Comparison of ENCODE assay signal across 9 cellular contexts in genomic region chr2:157441072-157441454, GRCh38. TPM values are rescaled to one million over a fixed set of nuclear protein-coding genes. Genes with fewer than 3 reads are reported as not detected.
DNase-seq lines count a peak whose midpoint lies in the region; ATAC-seq, FAIRE-seq and TF ChIP-seq lines count a peak whose summit lies in the region.
"Had no signal": no experiment of that assay in that cellular context is flagged by ENCODE, and none has a peak within 500 bp of the region (broad histone marks: within the 10 kb centered on the region; RNA-seq: fewer than 3 reads in every experiment).

No MANE protein-coding gene starts in this region.

- FAIRE-seq in GM18507 (lab: Jason Lieb, UNC): peak; percentile 95

- CTCF ChIA-PET in A673 (lab: Charles Lee) (no interaction called here), Caco-2 (lab: Charles Lee) (no interaction called here)

- TF ChIP-seq POLR2A in upper lobe of left lung (IDR thresholded peaks at IDR 0.05): peak in 1 of 4 donors; percentile 43

- H4K20me1 ChIP-seq in MM.1S (ENCODE audit: insufficient read depth, low read length): peaks cover 18% of the 10 kb centered on the region

- H3K4me3 ChIP-seq in MM.1S (ENCODE audit: low read length): peak overlapping the region; percentile 91
- peak overlapping the region in 3 of 4 donors; percentile 39 to 46 (median 44) for H3K4me3 ChIP-seq in upper lobe of left lung
- no peak overlapping the region for H3K4me3 ChIP-seq in A673 (ENCODE audit: low read depth, low read length, poor library complexity, severe bottlenecking)
- no peak overlapping the region for H3K4me3 ChIP-seq in Caco-2 (ENCODE audit: low read depth, low read length)

- intact Hi-C loops in A673 (cut with micrococcal nuclease; ENCODE audit: unreplicated experiment): no loop called here
- intact Hi-C loops in Caco-2 (cut with micrococcal nuclease; ENCODE audit: unreplicated experiment): no loop called here

- no peak overlapping the region for H2AFZ ChIP-seq in MM.1S (ENCODE audit: low read length)

- H3K27ac Mint-ChIP-seq in Caco-2 (ENCODE audit: unreplicated experiment): no peak overlapping the region

- peak overlapping the region; percentile 97 for H3K4me2 ChIP-seq in MM.1S (ENCODE audit: low read depth, low read length)

- BruUV-seq in A673 (replicated peaks; lab: Mats Ljungman, UMichigan): no TSS peak
- BruUV-seq in Caco-2 (replicated peaks; lab: Mats Ljungman, UMichigan): no TSS peak

- no peaks in the 10 kb centered on the region for H3K36me3 Mint-ChIP-seq in Caco-2 (ENCODE audit: insufficient read depth, unreplicated experiment)

- ATAC-seq in GM21515 (IDR thresholded peaks at IDR 0.05; ENCODE audit: unreplicated experiment): peak; percentile 45
- ATAC-seq in upper lobe of left lung (ENCODE audit: low FRiP score in 2 of 2): no peak

- 0 out of 2 replicates have a peak, but pooled peaks cover 4% of the 10 kb centered on the region for H3K36me3 ChIP-seq in MM.1S (replicated peaks; ENCODE audit: insufficient read depth, low read length)
- no peaks in the 10 kb centered on the region for H3K36me3 ChIP-seq in upper lobe of left lung
- H3K36me3 ChIP-seq in A673 (ENCODE audit: insufficient read depth, low read length, poor library complexity, severe bottlenecking): no peaks in the 10 kb centered on the region
- no peaks in the 10 kb centered on the region for H3K36me3 ChIP-seq in Caco-2 (ENCODE audit: control insufficient read depth, insufficient read depth, low read length)

- H3K9me3 ChIP-seq in MM.1S (replicated peaks; ENCODE audit: insufficient read depth, low read length) (no peaks in the 10 kb centered on the region), upper lobe of left lung (no peaks in the 10 kb centered on the region), A673 (ENCODE audit: low read depth, low read length, poor library complexity, severe bottlenecking) (no peaks in the 10 kb centered on the region), Caco-2 (no peaks in the 10 kb centered on the region)

- POLR2A ChIA-PET in A673 (lab: Charles Lee; ENCODE audit: low non-redundant PET): no interaction called here
- POLR2A ChIA-PET in Caco-2 (lab: Charles Lee): no interaction called here

- peaks cover 5% of the 10 kb centered on the region for H3K4me1 Mint-ChIP-seq in Caco-2 (ENCODE audit: low read depth, unreplicated experiment)

- H3K79me2 ChIP-seq in MM.1S (ENCODE audit: low read length): peaks cover 98% of the 10 kb centered on the region

- no peak for TF ChIP-seq CTCF in MM.1S (IDR thresholded peaks at IDR 0.05; ENCODE audit: low read length)
- no peak for TF ChIP-seq CTCF in upper lobe of left lung (IDR thresholded peaks at IDR 0.05)
- no peak for TF ChIP-seq CTCF in A673 (conservative IDR thresholded peaks at IDR 0.05; ENCODE audit: low read depth, low read length)
- no peak for TF ChIP-seq CTCF in Caco-2 (IDR thresholded peaks at IDR 0.05; ENCODE audit: insufficient read depth in 1 of 2, low read depth in 1 of 2, low read length in 1 of 2, severe bottlenecking in 1 of 2, unreplicated experiment in 1 of 2)

- H3K4me1 ChIP-seq in MM.1S (ENCODE audit: low read length): peaks cover 10% of the 10 kb centered on the region
- peaks cover 0 to 7% (median 0%) of the 10 kb centered on the region in 4 donors for H3K4me1 ChIP-seq in upper lobe of left lung
- no peaks in the 10 kb centered on the region for H3K4me1 ChIP-seq in A673 (ENCODE audit: insufficient read depth, low read length, poor library complexity, severe bottlenecking)
- H3K4me1 ChIP-seq in Caco-2: no peaks in the 10 kb centered on the region

- H3K27me3 ChIP-seq in MM.1S (replicated peaks; ENCODE audit: insufficient read depth, low read length): no peaks in the 10 kb centered on the region
- no peaks in the 10 kb centered on the region for H3K27me3 ChIP-seq in upper lobe of left lung
- no peaks in the 10 kb centered on the region for H3K27me3 ChIP-seq in A673 (replicated peaks; ENCODE audit: insufficient read depth, low read depth, low read length, poor library complexity)
- H3K27me3 ChIP-seq in Caco-2 (replicated peaks; ENCODE audit: control insufficient read depth, insufficient read depth, low read length): no peaks in the 10 kb centered on the region

- TF ChIP-seq EP300 in upper lobe of left lung (IDR thresholded peaks at IDR 0.05): no peak

- peaks cover 3% of the 10 kb centered on the region for H3K27me3 Mint-ChIP-seq in Caco-2 (ENCODE audit: insufficient read depth, unreplicated experiment)

- no peaks in the 10 kb centered on the region for H3K9me2 ChIP-seq in MM.1S (replicated peaks; ENCODE audit: insufficient read depth, low read length)

- H3F3A ChIP-seq in MM.1S (ENCODE audit: insufficient read depth, low read length): peaks cover 65% of the 10 kb centered on the region

- peak overlapping the region; percentile 97 for H3K27ac ChIP-seq in MM.1S (ENCODE audit: low read length)
- H3K27ac ChIP-seq in upper lobe of left lung: peak overlapping the region; percentile 73 to 87 (median 82)
- no peak overlapping the region for H3K27ac ChIP-seq in A673 (ENCODE audit: low read depth, low read length, poor library complexity, severe bottlenecking)
- H3K27ac ChIP-seq: epithelial cell of prostate had no signal

- 47 to 48% methylated on average over 2 of the region's 2 CpGs for WGBS in upper lobe of left lung, 2 donors

- DNase-seq in GM18507 (ENCODE audit: extremely low spot score, insufficient read length, low read depth) (no peak), MM.1S (peak; percentile 89), upper lobe of left lung (peak in 1 of 2 donors; percentile 41), A673 (ENCODE audit: low spot score) (no peak), dedifferentiated amniotic fluid mesenchymal stem cell (ENCODE audit: extremely low spot score) (no peak), Caco-2 (no peak)
- DNase-seq in effector CD4-positive, alpha-beta T cell: peak; percentile 47

- H3K9me3 Mint-ChIP-seq in Caco-2 (ENCODE audit: unreplicated experiment): peaks cover 6% of the 10 kb centered on the region

- H3K9ac ChIP-seq in MM.1S (ENCODE audit: low read length): peak overlapping the region; percentile 94

- no peak overlapping the region for H3K4me3 Mint-ChIP-seq in Caco-2 (ENCODE audit: unreplicated experiment)

RNA-seq across cellular contexts. Expression of gene CYTIP, which starts 2.8 kb away (rescaled TPM):
- 10 to 100 TPM; 23.1 to 47.1 (median 28.5) TPM for total RNA-seq in upper lobe of left lung
- not detected in 2 replicates for total RNA-seq in A673 (2021)
- 0.26 and 1.1 TPM in 2 replicates for total RNA-seq in Caco-2 (2022)

Comparison
In these comparisons a context has a peak if more than half of its experiments do, and no peak if none do; other contexts are left out.
1. DNase-seq: peak in MM.1S (single experiment) and effector CD4-positive, alpha-beta T cell (single experiment); none in GM18507 (single experiment), A673 (single experiment), dedifferentiated amniotic fluid mesenchymal stem cell (single experiment) and Caco-2 (0 of 2).
2. H3K4me3 ChIP-seq: peak in MM.1S (single experiment) and upper lobe of left lung (3 of 4); none in A673 (single experiment) and Caco-2 (single experiment).
3. RNA of gene CYTIP, which starts 2.8 kb away (total RNA-seq): 23.1 to 47.1 TPM in upper lobe of left lung; 0.26 to 1.1 TPM in Caco-2 and not detected in A673; every median in the first group is over 10 times any median in the second.